Comparison of ENCODE assay signal across 8 cellular contexts in genomic region chr15:90087454-90088154, GRCh38. TPM values are rescaled to one million over a fixed set of nuclear protein-coding genes. Genes with fewer than 3 reads are reported as not detected.
DNase-seq lines count a peak whose midpoint lies in the region; ATAC-seq, FAIRE-seq and TF ChIP-seq lines count a peak whose summit lies in the region.

No MANE protein-coding gene starts in this region.

- no peak for TF ChIP-seq POLR2A in A549 (IDR thresholded peaks at IDR 0.05; ENCODE audit: low read length)

- POLR2A ChIA-PET in A549 (lab: Yijun Ruan, JAX): interaction anchor here (0.5 to 2.1 kb wide), 6 partner anchors 7 to 194 kb away, joined by 3 to 16 read pairs (median 6); partner anchors contain the start of genes AP3S2, ARPIN, CIB1 and IDH2

- H3K4me3 Mint-ChIP-seq in type B pancreatic cell: no peak overlapping the region

- H3K27ac Mint-ChIP-seq in type B pancreatic cell: peak overlapping the region; percentile 57

- TF ChIP-seq RAD21 in A549 (conservative IDR thresholded peaks at IDR 0.05 in 1 of 2, IDR thresholded peaks at IDR 0.05 in 1 of 2): peak in 1 of 2 experiments; percentile 34; a peak in 2 of 5 replicates

- CTCF ChIA-PET in A549 (lab: Yijun Ruan, JAX): interaction anchor here (0.6 to 7.4 kb wide), 48 partner anchors 9 to 445 kb away, joined by 3 to 94 read pairs (median 4); partner anchors contain the start of genes AP3S2, CIB1, GDPGP1 and IDH2

- H3K27ac ChIP-seq in A549: 0 out of 6 replicates have a peak overlapping the region, but pooled peaks of 1 of the 2 experiments have one; percentile 13

- H3K27me3 Mint-ChIP-seq in type B pancreatic cell: no peaks in the 10 kb centered on the region

- peak; percentile 82 to 90 for ATAC-seq in A549
- no peak for ATAC-seq in HG02970 (IDR thresholded peaks at IDR 0.05; ENCODE audit: low FRiP score, unreplicated experiment)

- H3K9me3 Mint-ChIP-seq in type B pancreatic cell: no peaks in the 10 kb centered on the region

- H3K4me1 ChIP-seq in A549: peaks cover 7% of the 10 kb centered on the region; the same call in 1 of the 3 replicates

- peaks cover 4% of the 10 kb centered on the region for H3K4me1 Mint-ChIP-seq in type B pancreatic cell (ENCODE audit: unreplicated experiment)

- no peaks in the 10 kb centered on the region for H3K9me3 ChIP-seq in A549

- no peak for FAIRE-seq in A549 (lab: Jason Lieb, UNC)

- WGBS in A549 (ENCODE audit: missing lambda C conversion rate): 54% methylated on average over 20 of the region's 20 CpGs

- no peak for TF ChIP-seq CTCF in A549 (IDR thresholded peaks at IDR 0.05)
- peak; percentile 33 for TF ChIP-seq CTCF in fibroblast of the aortic adventitia (IDR thresholded peaks at IDR 0.05; ENCODE audit: insufficient read depth, low read length)
- TF ChIP-seq CTCF in type B pancreatic cell (conservative IDR thresholded peaks at IDR 0.05): no peak

- no peak for TF ChIP-seq EP300 in A549 (IDR thresholded peaks at IDR 0.05)

- H3K4me2 ChIP-seq in A549: peak overlapping the region; percentile 45

- peak; percentile 82 to 85 for DNase-seq in A549 (ENCODE audit: low read depth in 1 of 2, low spot score in 1 of 2)
- peak; percentile 51 for DNase-seq in GM03348 (ENCODE audit: low spot score)
- DNase-seq in SW 1271 (lab: John Stamatoyannopoulos, UW): peak; percentile 15 to 23
- DNase-seq in fibroblast of the aortic adventitia (ENCODE audit: low read depth): peak; percentile 16
- no peak for DNase-seq in type B pancreatic cell (ENCODE audit: extremely low spot score, unreplicated experiment)
- no peak for DNase-seq in mesenteric fat pad (ENCODE audit: low spot score)
- no peak for DNase-seq in NCI-H1436 (lab: John Stamatoyannopoulos, UW)

- H3K36me3 Mint-ChIP-seq in type B pancreatic cell: peaks cover 22% of the 10 kb centered on the region

- H3K4me3 ChIP-seq in A549 (no peak overlapping the region), fibroblast of the aortic adventitia (ENCODE audit: low read depth, low read length) (no peak overlapping the region)

TF ChIP-seq in A549, 52 proteins besides CTCF, POLR2A, EP300 and RAD21:
- TF ChIP-seq USF2 (IDR thresholded peaks at IDR 0.05) (peak; percentile 80), SMC3 (IDR thresholded peaks at IDR 0.05) (no peak)
TF ChIP-seq in A549: peak in this region for 1.

RNA-seq across cellular contexts. Expression of gene IDH2, which starts 14.7 kb away (rescaled TPM):
- 31.8 and 37.7 TPM in 2 replicates for polyA plus RNA-seq in A549 (2011; rRNA removed)
- 32.9 and 45.4 TPM in 2 replicates for polyA plus RNA-seq in A549 (2012; cell fraction: cytosol; rRNA removed)
- 39.0 and 45.7 TPM in 2 replicates for polyA plus RNA-seq in A549 (2012; cell fraction: nucleus; rRNA removed)
- 29.9 to 32.8 TPM (median 32.2 TPM) in 3 replicates for polyA plus RNA-seq in A549 (2017; fragmentation: RNase III; extraction: RNeasy Plus Mini Kit Qiagen cat#74134 plus additional on column Dnase treatment)
- 55.3 and 58.2 TPM in 2 replicates for polyA minus RNA-seq in A549 (2011; rRNA and poly(A)+ RNA removed)
- 14.3 and 28.6 TPM in 2 replicates for total RNA-seq in fibroblast of the aortic adventitia (ENCODE audit: low replicate concordance)
- total RNA-seq in type B pancreatic cell (ENCODE audit: low replicate concordance): 225 and 247 TPM in 2 replicates
- 56.1 TPM for total RNA-seq in mesenteric fat pad

Comparison
In these comparisons a context has a peak if more than half of its experiments do, and no peak if none do; other contexts are left out.
1. DNase-seq: peak in A549 (2 of 2), GM03348 (single experiment), SW 1271 (2 of 2) and fibroblast of the aortic adventitia (single experiment); none in type B pancreatic cell (single experiment), mesenteric fat pad (single experiment) and NCI-H1436 (single experiment).